20 cellular contexts compared by ENCODE assay signal in the genomic region with DNA sequence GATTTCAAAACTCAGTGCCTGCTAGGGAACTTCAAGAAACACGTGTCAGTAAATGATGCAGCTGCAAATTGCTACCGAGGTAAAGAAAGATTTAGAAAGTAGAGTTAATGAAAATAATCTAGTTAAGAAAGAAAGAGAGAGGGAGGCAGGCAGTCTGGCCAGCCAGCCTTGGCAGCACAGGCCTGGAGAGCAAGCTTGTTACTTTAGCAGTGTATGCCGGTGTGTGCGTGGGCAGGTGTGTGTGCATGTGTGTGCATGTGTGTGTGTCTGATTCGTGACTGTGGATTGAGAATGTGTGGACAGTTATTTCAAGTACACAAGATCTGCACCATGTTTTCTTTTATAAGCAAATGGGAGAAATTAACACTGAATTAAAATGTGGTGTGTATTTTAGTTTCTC.
A peak's percentile ranks its signal among the peaks of the same experiment; 100 is the strongest.
DNase-seq lines count a peak whose midpoint lies in the region; ATAC-seq, FAIRE-seq and TF ChIP-seq lines count a peak whose summit lies in the region.
"Had no signal": no experiment of that assay in that cellular context is flagged by ENCODE, and none has a peak within 500 bp of the region (broad histone marks: within the 10 kb centered on the region; RNA-seq: fewer than 3 reads in every experiment).

No MANE protein-coding gene starts in this region.

- H3K4me1 Mint-ChIP-seq in brain (peaks cover 54% of the 10 kb centered on the region), glutamatergic neuron (ENCODE audit: low read depth, unreplicated experiment) (peaks cover 31% of the 10 kb centered on the region)
- H3K4me1 Mint-ChIP-seq: IgD-negative memory B cell had no signal

- no peak for TF ChIP-seq CTCF in mammary epithelial cell (conservative IDR thresholded peaks at IDR 0.05 in 1 of 2, IDR thresholded peaks at IDR 0.05 in 1 of 2; ENCODE audit: extremely low read depth in 1 of 2, insufficient read depth in 1 of 2, low read depth in 1 of 2, low read length in 2 of 2)
- TF ChIP-seq CTCF in breast epithelium (IDR thresholded peaks at IDR 0.05): no peak
- no peak for TF ChIP-seq CTCF in brain (conservative IDR thresholded peaks at IDR 0.05)
- no peak for TF ChIP-seq CTCF in glutamatergic neuron (IDR thresholded peaks at IDR 0.05; ENCODE audit: partially characterized antibody, unreplicated experiment)

- H3K4me2 ChIP-seq in mammary epithelial cell (ENCODE audit: insufficient read depth, low read depth, low read length): no peak overlapping the region

- H3K36me3 Mint-ChIP-seq in brain (no peaks in the 10 kb centered on the region), glutamatergic neuron (ENCODE audit: unreplicated experiment) (no peaks in the 10 kb centered on the region)

- no peak overlapping the region for H3K9ac ChIP-seq in mammary epithelial cell (ENCODE audit: insufficient read depth, low read length)

- no peak overlapping the region for H2AFZ ChIP-seq in mammary epithelial cell (ENCODE audit: low read depth, low read length)

- H3K79me2 ChIP-seq in mammary epithelial cell (ENCODE audit: insufficient read depth, low read length): peaks cover 4% of the 10 kb centered on the region

- peaks cover 0 to 15% (median 0%) of the 10 kb centered on the region in 5 experiments for H3K9me3 Mint-ChIP-seq in brain
- peaks cover 7% of the 10 kb centered on the region for H3K9me3 Mint-ChIP-seq in glutamatergic neuron (ENCODE audit: unreplicated experiment)

- FAIRE-seq in small intestine (lab: Jason Lieb, UNC): no peak
- FAIRE-seq: A204.1, D721Med, G401.6, GM12891, GM19239, HepG2 had no signal

- H3K4me3 ChIP-seq in mammary epithelial cell (replicated peaks in 1 of 3; ENCODE audit: insufficient read depth in 1 of 3, low read depth in 2 of 3, low read length in 3 of 3): no peak overlapping the region
- H3K4me3 ChIP-seq in breast epithelium: no peak overlapping the region
- H3K4me3 ChIP-seq in small intestine (ENCODE audit: low read depth in 1 of 2, low read length in 2 of 2): no peak overlapping the region
- H3K4me3 ChIP-seq: HAP-1 had no signal

- H3K9me3 ChIP-seq in mammary epithelial cell (replicated peaks; ENCODE audit: insufficient read depth, low read length): no peaks in the 10 kb centered on the region
- H3K9me3 ChIP-seq in breast epithelium: no peaks in the 10 kb centered on the region
- H3K9me3 ChIP-seq in small intestine (ENCODE audit: control insufficient read depth, low read depth): no peaks in the 10 kb centered on the region
- H3K9me3 ChIP-seq: Caco-2 had no signal

- dilution Hi-C loops in mammary epithelial cell (cut with HindIII; ENCODE audit: low sequenced_read_pairs): no loop called here

- no peaks in the 10 kb centered on the region for H3K4me1 ChIP-seq in mammary epithelial cell (ENCODE audit: insufficient read depth, low read length)
- no peaks in the 10 kb centered on the region for H3K4me1 ChIP-seq in breast epithelium
- no peaks in the 10 kb centered on the region for H3K4me1 ChIP-seq in small intestine (ENCODE audit: control insufficient read depth in 2 of 2, insufficient read depth in 1 of 2, low read depth in 1 of 2, low read length in 1 of 2)
- H3K4me1 ChIP-seq: Caco-2, HAP-1 had no signal

- BruUV-seq in mammary epithelial cell (replicated peaks; lab: Mats Ljungman, UMichigan): no TSS peak

- TF ChIP-seq POLR2A in breast epithelium (IDR thresholded peaks at IDR 0.05): no peak

- H4K20me1 ChIP-seq in mammary epithelial cell (ENCODE audit: insufficient read depth, low read length): no peaks in the 10 kb centered on the region

- 13% methylated on average over 5 of the region's 5 CpGs for WGBS in mammary epithelial cell (ENCODE audit: low coverage, missing lambda C conversion rate)
- WGBS in small intestine, 3 donors: 71 to 81% (median 79%) methylated on average over 5 of the region's 5 CpGs

- no peak for ATAC-seq in HG03457 (IDR thresholded peaks at IDR 0.05; ENCODE audit: unreplicated experiment)
- ATAC-seq: HepG2 had no signal

- no peaks in the 10 kb centered on the region for H3K36me3 ChIP-seq in mammary epithelial cell (ENCODE audit: insufficient read depth, low read length)
- H3K36me3 ChIP-seq in breast epithelium: no peaks in the 10 kb centered on the region
- no peaks in the 10 kb centered on the region for H3K36me3 ChIP-seq in small intestine (ENCODE audit: control insufficient read depth in 2 of 2, insufficient read depth in 2 of 2, low read length in 2 of 2)
- H3K36me3 ChIP-seq: HAP-1 had no signal

- H3K4me3 Mint-ChIP-seq in brain: no peak overlapping the region
- no peak overlapping the region for H3K4me3 Mint-ChIP-seq in glutamatergic neuron (ENCODE audit: unreplicated experiment)
- H3K4me3 Mint-ChIP-seq: CD4-positive, alpha-beta T cell; IgD-negative memory B cell had no signal

- CTCF ChIA-PET in mammary epithelial cell (lab: Charles Lee; ENCODE audit: low non-redundant PET): no interaction called here

- H3K27ac ChIP-seq in mammary epithelial cell (ENCODE audit: insufficient read depth, low read depth, low read length) (no peak overlapping the region), breast epithelium (no peak overlapping the region), small intestine (ENCODE audit: low read depth in 1 of 2, low read length in 1 of 2) (no peak overlapping the region)
- H3K27ac ChIP-seq: C4-2B had no signal

- peak; percentile 2 for DNase-seq in mammary epithelial cell
- DNase-seq in breast epithelium (ENCODE audit: low spot score in 2 of 2): no peak
- no peak for DNase-seq in glutamatergic neuron
- DNase-seq in small intestine: no peak
- no peak for DNase-seq in NOMO-1 treated with DMSO at 0.1 percent for 48 hours (lab: John Stamatoyannopoulos, UW; ENCODE audit: unreplicated experiment)
- DNase-seq: ACHN; AML-193; Caco-2; CD4-positive, alpha-beta T cell had no signal

- H3K27ac Mint-ChIP-seq in brain (peak overlapping the region in 4 of 5 experiments; percentile 2 to 91 (median 34)), glutamatergic neuron (ENCODE audit: unreplicated experiment) (peak overlapping the region; percentile 2)
- H3K27ac Mint-ChIP-seq: CD4-positive, alpha-beta T cell; IgD-negative memory B cell had no signal

- H3K27me3 ChIP-seq in mammary epithelial cell (ENCODE audit: insufficient read depth, low read length) (no peaks in the 10 kb centered on the region), breast epithelium (no peaks in the 10 kb centered on the region), small intestine (ENCODE audit: control insufficient read depth in 2 of 2, insufficient read depth in 2 of 2, low read length in 2 of 2) (peaks cover 0 to 2% of the 10 kb centered on the region in 2 donors)

- intact Hi-C loops in mammary epithelial cell (cut with micrococcal nuclease): no loop called here
- intact Hi-C loops in breast epithelium (cut with DNase I; ENCODE audit: low total_unique reads): no loop called here

- in situ Hi-C loops in mammary epithelial cell (cut with MboI; ENCODE audit: low sequenced_read_pairs in 2 of 2): no loop called here

- peaks cover 4% of the 10 kb centered on the region for H3K27me3 Mint-ChIP-seq in brain
- peaks cover 2% of the 10 kb centered on the region for H3K27me3 Mint-ChIP-seq in glutamatergic neuron (ENCODE audit: unreplicated experiment)
- H3K27me3 Mint-ChIP-seq: CD4-positive, alpha-beta T cell; IgD-negative memory B cell had no signal
